8 cellular contexts compared by ENCODE assay signal in the genomic region with DNA sequence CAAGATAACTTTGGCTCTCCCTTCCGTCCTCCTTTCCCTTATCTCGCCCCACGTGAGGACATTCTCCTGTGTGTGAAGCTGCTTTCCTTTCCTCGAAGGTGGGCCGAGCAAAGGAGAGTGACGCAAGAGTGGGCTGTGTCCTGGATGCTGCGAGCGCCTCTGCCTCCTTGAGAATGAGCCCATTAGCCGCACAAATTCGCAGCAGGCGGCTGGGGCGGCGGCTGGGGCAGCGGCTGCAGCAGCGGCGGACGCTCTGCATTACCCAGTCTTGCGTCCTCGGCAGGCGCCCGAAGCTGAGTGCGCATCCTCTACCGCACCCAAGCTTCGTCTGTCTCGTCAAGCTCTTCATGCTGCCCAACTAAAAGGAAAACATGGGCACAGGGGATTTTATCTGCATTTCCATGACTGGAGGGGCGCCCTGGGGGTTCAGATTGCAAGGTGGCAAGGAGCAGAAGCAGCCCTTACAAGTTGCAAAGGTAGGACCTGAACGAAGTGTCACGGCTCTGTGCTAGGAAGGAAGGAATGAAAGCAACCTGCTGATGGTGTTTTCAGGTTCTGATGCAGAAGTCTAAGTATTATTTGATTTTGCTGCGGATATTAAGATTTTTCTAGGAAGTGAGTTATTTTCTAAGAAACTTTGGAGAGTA. TPM values are rescaled to one million over a fixed set of nuclear protein-coding genes. Genes with fewer than 3 reads are reported as not detected.
A peak's percentile ranks its signal among the peaks of the same experiment; 100 is the strongest.
DNase-seq lines count a peak whose midpoint lies in the region; ATAC-seq and TF ChIP-seq lines count a peak whose summit lies in the region.

A gene with protein sequence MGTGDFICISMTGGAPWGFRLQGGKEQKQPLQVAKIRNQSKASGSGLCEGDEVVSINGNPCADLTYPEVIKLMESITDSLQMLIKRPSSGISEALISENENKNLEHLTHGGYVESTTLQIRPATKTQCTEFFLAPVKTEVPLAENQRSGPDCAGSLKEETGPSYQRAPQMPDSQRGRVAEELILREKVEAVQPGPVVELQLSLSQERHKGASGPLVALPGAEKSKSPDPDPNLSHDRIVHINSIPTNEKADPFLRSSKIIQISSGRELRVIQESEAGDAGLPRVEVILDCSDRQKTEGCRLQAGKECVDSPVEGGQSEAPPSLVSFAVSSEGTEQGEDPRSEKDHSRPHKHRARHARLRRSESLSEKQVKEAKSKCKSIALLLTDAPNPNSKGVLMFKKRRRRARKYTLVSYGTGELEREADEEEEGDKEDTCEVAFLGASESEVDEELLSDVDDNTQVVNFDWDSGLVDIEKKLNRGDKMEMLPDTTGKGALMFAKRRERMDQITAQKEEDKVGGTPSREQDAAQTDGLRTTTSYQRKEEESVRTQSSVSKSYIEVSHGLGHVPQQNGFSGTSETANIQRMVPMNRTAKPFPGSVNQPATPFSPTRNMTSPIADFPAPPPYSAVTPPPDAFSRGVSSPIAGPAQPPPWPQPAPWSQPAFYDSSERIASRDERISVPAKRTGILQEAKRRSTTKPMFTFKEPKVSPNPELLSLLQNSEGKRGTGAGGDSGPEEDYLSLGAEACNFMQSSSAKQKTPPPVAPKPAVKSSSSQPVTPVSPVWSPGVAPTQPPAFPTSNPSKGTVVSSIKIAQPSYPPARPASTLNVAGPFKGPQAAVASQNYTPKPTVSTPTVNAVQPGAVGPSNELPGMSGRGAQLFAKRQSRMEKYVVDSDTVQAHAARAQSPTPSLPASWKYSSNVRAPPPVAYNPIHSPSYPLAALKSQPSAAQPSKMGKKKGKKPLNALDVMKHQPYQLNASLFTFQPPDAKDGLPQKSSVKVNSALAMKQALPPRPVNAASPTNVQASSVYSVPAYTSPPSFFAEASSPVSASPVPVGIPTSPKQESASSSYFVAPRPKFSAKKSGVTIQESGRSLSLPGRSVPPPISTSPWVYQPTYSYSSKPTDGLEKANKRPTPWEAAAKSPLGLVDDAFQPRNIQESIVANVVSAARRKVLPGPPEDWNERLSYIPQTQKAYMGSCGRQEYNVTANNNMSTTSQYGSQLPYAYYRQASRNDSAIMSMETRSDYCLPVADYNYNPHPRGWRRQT (plus strand): TSS at position 189 of the 647 bp plus-strand sequence. CDS start 183 bp downstream, at position 372.

- H3K4me3 ChIP-seq in gastroesophageal sphincter, result peak within 1 kb of the TSS; percentile 72 to 97

- H3K36me3 ChIP-seq in gastroesophageal sphincter, result no peaks in the 10 kb centered on the region

- H3K36me3 Mint-ChIP-seq in nephron (ENCODE audit: low read depth) (no peaks in the 10 kb centered on the region), type B pancreatic cell (no peaks in the 10 kb centered on the region)

- WGBS in gastroesophageal sphincter (ENCODE audit: low coverage in 1 of 2), 2 donors, result 2 to 5% methylated on average over 9 to 12 of the region's 29 CpGs

- peak; percentile 98 for TF ChIP-seq POLR2A in gastroesophageal sphincter (IDR thresholded peaks at IDR 0.05)

- peak within 1 kb of the TSS; percentile 21 to 81 (median 76) for H3K27ac Mint-ChIP-seq in nephron
- H3K27ac Mint-ChIP-seq in type B pancreatic cell, result peak within 1 kb of the TSS; percentile 85

- H3K9me3 ChIP-seq in gastroesophageal sphincter, result no peaks in the 10 kb centered on the region

- H3K4me1 Mint-ChIP-seq in nephron, result peaks cover 26% of the 10 kb centered on the region
- peaks cover 12% of the 10 kb centered on the region for H3K4me1 Mint-ChIP-seq in type B pancreatic cell (ENCODE audit: unreplicated experiment)

- no peaks in the 10 kb centered on the region for H3K27me3 ChIP-seq in gastroesophageal sphincter

- no peak for TF ChIP-seq CTCF in AG09319 (IDR thresholded peaks at IDR 0.05; ENCODE audit: low read depth, low read length)
- TF ChIP-seq CTCF in gastroesophageal sphincter (IDR thresholded peaks at IDR 0.05), result peak in 1 of 4 experiments; percentile 23
- no peak for TF ChIP-seq CTCF in nephron (IDR thresholded peaks at IDR 0.05; ENCODE audit: unreplicated experiment in 3 of 3)
- no peak for TF ChIP-seq CTCF in type B pancreatic cell (conservative IDR thresholded peaks at IDR 0.05)

- H3K9me3 Mint-ChIP-seq in nephron (no peaks in the 10 kb centered on the region), type B pancreatic cell (no peaks in the 10 kb centered on the region)

- TF ChIP-seq EP300 in gastroesophageal sphincter (IDR thresholded peaks at IDR 0.05), result no peak

- DNase-seq in AG09319 (ENCODE audit: extremely low read depth, low read depth) (peak; percentile 59), NOMO-1 (lab: John Stamatoyannopoulos, UW; ENCODE audit: unreplicated experiment in 2 of 2) (peak; percentile 58 to 74), type B pancreatic cell (ENCODE audit: extremely low spot score, unreplicated experiment) (peak; percentile 80)
- peak; percentile 16 for DNase-seq in activated naive CD4-positive, alpha-beta T cell treated with Interleukin-2 at 50 U/mL for 16 hours

- no peaks in the 10 kb centered on the region for H3K27me3 Mint-ChIP-seq in nephron (ENCODE audit: low read depth)
- peaks cover 16% of the 10 kb centered on the region for H3K27me3 Mint-ChIP-seq in type B pancreatic cell

- H3K4me3 Mint-ChIP-seq in nephron (peak within 1 kb of the TSS; percentile 84 to 87 (median 86)), type B pancreatic cell (peak within 1 kb of the TSS; percentile 85)

- peak; percentile 91 for ATAC-seq in GM19351 (IDR thresholded peaks at IDR 0.05; ENCODE audit: unreplicated experiment)
- peak; percentile 63 for ATAC-seq in HG03378 (IDR thresholded peaks at IDR 0.05; ENCODE audit: unreplicated experiment)
- ATAC-seq in gastroesophageal sphincter, result peak; percentile 96

- H3K27ac ChIP-seq in gastroesophageal sphincter, result peak within 1 kb of the TSS; percentile 87 to 99 (median 94)

- peaks cover 0 to 15% (median 0%) of the 10 kb centered on the region in 3 donors for H3K4me1 ChIP-seq in gastroesophageal sphincter

RNA-seq across cellular contexts. Expression of the gene that starts here (rescaled TPM):
- total RNA-seq in gastroesophageal sphincter (1,000 to 10,000 TPM; 1,547 to 3,168 (median 2,047) TPM), type B pancreatic cell (ENCODE audit: low replicate concordance) (20.1 and 22.9 TPM in 2 replicates)

Comparison
In these comparisons a context has a peak if more than half of its experiments do, and no peak if none do; other contexts are left out.
1. Peak in every context shown above with its lines: DNase-seq, ATAC-seq, H3K4me3 ChIP-seq and H3K27ac ChIP-seq.
2. RNA of the gene that starts here (total RNA-seq): 1,547 to 3,168 TPM in gastroesophageal sphincter; 20.1 to 22.9 TPM in type B pancreatic cell; every median in the first group is over 10 times any median in the second.
3. DNase-seq: peak in every context shown above with its lines; median percentile 80 in type B pancreatic cell; 66 in NOMO-1; 59 in AG09319; 16 in activated naive CD4-positive, alpha-beta T cell treated with Interleukin-2 at 50 U/mL for 16 hours.